In the genomic region with DNA sequence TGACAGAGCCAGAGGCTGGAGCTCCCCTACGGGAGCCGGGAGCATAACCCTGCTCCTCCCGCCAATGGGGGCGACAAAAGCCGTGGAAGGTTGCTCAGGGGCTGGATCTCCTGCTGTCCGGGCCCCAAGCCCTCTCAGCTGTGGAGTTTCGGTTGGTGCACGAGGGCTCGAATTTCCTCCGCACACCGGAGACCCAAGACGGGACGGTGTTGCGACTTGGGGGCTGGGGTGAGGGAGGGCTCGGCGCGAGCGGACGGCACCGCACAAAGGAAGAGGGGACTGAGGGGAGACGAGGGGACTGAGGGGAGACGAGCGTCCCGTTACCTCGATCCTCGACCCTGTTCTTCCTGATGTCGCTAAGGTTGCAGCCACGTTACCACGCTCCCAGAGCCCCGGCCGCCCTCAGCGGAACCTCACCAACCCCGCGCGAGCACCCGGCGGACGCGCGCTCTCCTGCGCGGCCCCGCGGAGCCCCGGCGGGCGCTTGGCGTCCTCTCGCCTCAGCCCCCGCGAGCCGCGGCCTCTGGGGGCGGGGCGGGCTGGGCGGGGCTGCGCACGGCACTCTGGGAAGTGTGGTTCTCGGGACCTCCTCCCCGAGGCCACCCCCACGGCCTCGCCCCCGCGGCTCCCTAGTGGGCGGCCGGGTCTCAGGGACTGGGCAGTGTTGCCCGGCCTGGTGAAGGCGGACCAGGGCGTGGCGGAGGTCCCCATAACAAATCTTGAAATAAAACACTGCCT, we compare ENCODE assay signal across 1 cellular context.
TF ChIP-seq lines count a peak whose summit lies in the region.

A gene (minus strand): TSS at position 525 of the 738 bp plus-strand sequence. CDS start 25,079 bp downstream, outside the sequence.

TF ChIP-seq in HepG2, 621 proteins besides CTCF, POLR2A, EP300 and RAD21 (continued from another document and continues in another):
- TF ChIP-seq, protein P1, sequence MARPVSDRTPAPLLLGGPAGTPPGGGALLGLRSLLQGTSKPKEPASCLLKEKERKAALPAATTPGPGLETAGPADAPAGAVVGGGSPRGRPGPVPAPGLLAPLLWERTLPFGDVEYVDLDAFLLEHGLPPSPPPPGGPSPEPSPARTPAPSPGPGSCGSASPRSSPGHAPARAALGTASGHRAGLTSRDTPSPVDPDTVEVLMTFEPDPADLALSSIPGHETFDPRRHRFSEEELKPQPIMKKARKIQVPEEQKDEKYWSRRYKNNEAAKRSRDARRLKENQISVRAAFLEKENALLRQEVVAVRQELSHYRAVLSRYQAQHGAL (CRISPR knock-in tag; IDR thresholded peaks at IDR 0.05; ENCODE audit: not compliant biosample characterization) = no peak
- TF ChIP-seq ARNT2 (CRISPR knock-in tag; IDR thresholded peaks at IDR 0.05; ENCODE audit: low read depth) (no peak), ZNF562 (CRISPR knock-in tag; IDR thresholded peaks at IDR 0.05; ENCODE audit: borderline replicate concordance) (no peak), NCOA2 (CRISPR knock-in tag; IDR thresholded peaks at IDR 0.05) (no peak), ZIK1 (CRISPR knock-in tag; IDR thresholded peaks at IDR 0.05; ENCODE audit: borderline replicate concordance, low read depth) (no peak), ZFP36L1 (CRISPR knock-in tag; IDR thresholded peaks at IDR 0.05) (no peak), ZNF382 (CRISPR knock-in tag; IDR thresholded peaks at IDR 0.05; ENCODE audit: borderline replicate concordance) (no peak), RBFOX2 (IDR thresholded peaks at IDR 0.05; ENCODE audit: low read depth, low read length) (peak; percentile 79), ZNF337 (CRISPR knock-in tag; IDR thresholded peaks at IDR 0.05; ENCODE audit: borderline replicate concordance, low read depth) (no peak), SUZ12 (IDR thresholded peaks at IDR 0.05; ENCODE audit: low read depth, low read length) (peak; percentile 38; the same call in 1 of the 2 replicates), THAP11 (CRISPR knock-in tag; IDR thresholded peaks at IDR 0.05) (peak; percentile 96), EEA1 (CRISPR knock-in tag; IDR thresholded peaks at IDR 0.05; ENCODE audit: borderline replicate concordance) (0 out of 2 replicates have a peak, but pooled peaks have one; percentile 29), SOX13 (IDR thresholded peaks at IDR 0.05) (no peak), SOX13 (CRISPR knock-in tag; conservative IDR thresholded peaks at IDR 0.05 in 1 of 2, IDR thresholded peaks at IDR 0.05 in 1 of 2) (no peak; a peak in 1 of 4 replicates), MAFF (IDR thresholded peaks at IDR 0.05; ENCODE audit: low read depth, low read length) (no peak), FOXK1 (CRISPR knock-in tag; IDR thresholded peaks at IDR 0.05; ENCODE audit: borderline replicate concordance, low read depth) (no peak), KAT8 (CRISPR knock-in tag; IDR thresholded peaks at IDR 0.05) (peak; percentile 23; the same call in 1 of the 2 replicates), RARA (CRISPR knock-in tag; IDR thresholded peaks at IDR 0.05) (no peak), NCOA1 (CRISPR knock-in tag; IDR thresholded peaks at IDR 0.05) (no peak), TAF1 (CRISPR knock-in tag; IDR thresholded peaks at IDR 0.05) (peak; percentile 80), CREM (IDR thresholded peaks at IDR 0.05) (no peak), CREM (CRISPR knock-in tag; IDR thresholded peaks at IDR 0.05) (no peak), SRSF4 (IDR thresholded peaks at IDR 0.05; ENCODE audit: low read depth, low read length, poor library complexity, severe bottlenecking) (no peak), REL (CRISPR knock-in tag; conservative IDR thresholded peaks at IDR 0.05) (no peak), ZNF331 (CRISPR knock-in tag; IDR thresholded peaks at IDR 0.05) (no peak), ZNF563 (CRISPR knock-in tag; IDR thresholded peaks at IDR 0.05) (peak; percentile 89; the same call in 1 of the 2 replicates), RCOR2 (CRISPR knock-in tag; IDR thresholded peaks at IDR 0.05) (no peak), PHF8 (CRISPR knock-in tag; IDR thresholded peaks at IDR 0.05) (peak; percentile 78), NFKB2 (CRISPR knock-in tag; IDR thresholded peaks at IDR 0.05; ENCODE audit: borderline replicate concordance) (0 out of 2 replicates have a peak, but pooled peaks have one; percentile 24), MED13 (CRISPR knock-in tag; IDR thresholded peaks at IDR 0.05) (no peak), CEBPB (IDR thresholded peaks at IDR 0.05; ENCODE audit: borderline replicate concordance, low read depth, low read length) (no peak), GPN1 (CRISPR knock-in tag; IDR thresholded peaks at IDR 0.05; ENCODE audit: borderline replicate concordance) (0 out of 2 replicates have a peak, but pooled peaks have one; percentile 53), KLF11 (CRISPR knock-in tag; IDR thresholded peaks at IDR 0.05) (no peak), ZNF776 (CRISPR knock-in tag; IDR thresholded peaks at IDR 0.05) (peak; percentile 65; the same call in 1 of the 2 replicates), YEATS4 (CRISPR knock-in tag; IDR thresholded peaks at IDR 0.05; ENCODE audit: borderline replicate concordance) (peak; percentile 40; the same call in 1 of the 2 replicates)
- TF ChIP-seq, protein P2, sequence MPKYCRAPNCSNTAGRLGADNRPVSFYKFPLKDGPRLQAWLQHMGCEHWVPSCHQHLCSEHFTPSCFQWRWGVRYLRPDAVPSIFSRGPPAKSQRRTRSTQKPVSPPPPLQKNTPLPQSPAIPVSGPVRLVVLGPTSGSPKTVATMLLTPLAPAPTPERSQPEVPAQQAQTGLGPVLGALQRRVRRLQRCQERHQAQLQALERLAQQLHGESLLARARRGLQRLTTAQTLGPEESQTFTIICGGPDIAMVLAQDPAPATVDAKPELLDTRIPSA (CRISPR knock-in tag; IDR thresholded peaks at IDR 0.05; ENCODE audit: borderline replicate concordance) = no peak
- TF ChIP-seq, protein P3, sequence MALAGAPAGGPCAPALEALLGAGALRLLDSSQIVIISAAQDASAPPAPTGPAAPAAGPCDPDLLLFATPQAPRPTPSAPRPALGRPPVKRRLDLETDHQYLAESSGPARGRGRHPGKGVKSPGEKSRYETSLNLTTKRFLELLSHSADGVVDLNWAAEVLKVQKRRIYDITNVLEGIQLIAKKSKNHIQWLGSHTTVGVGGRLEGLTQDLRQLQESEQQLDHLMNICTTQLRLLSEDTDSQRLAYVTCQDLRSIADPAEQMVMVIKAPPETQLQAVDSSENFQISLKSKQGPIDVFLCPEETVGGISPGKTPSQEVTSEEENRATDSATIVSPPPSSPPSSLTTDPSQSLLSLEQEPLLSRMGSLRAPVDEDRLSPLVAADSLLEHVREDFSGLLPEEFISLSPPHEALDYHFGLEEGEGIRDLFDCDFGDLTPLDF (CRISPR knock-in tag; IDR thresholded peaks at IDR 0.05) = no peak
- TF ChIP-seq, protein P4, sequence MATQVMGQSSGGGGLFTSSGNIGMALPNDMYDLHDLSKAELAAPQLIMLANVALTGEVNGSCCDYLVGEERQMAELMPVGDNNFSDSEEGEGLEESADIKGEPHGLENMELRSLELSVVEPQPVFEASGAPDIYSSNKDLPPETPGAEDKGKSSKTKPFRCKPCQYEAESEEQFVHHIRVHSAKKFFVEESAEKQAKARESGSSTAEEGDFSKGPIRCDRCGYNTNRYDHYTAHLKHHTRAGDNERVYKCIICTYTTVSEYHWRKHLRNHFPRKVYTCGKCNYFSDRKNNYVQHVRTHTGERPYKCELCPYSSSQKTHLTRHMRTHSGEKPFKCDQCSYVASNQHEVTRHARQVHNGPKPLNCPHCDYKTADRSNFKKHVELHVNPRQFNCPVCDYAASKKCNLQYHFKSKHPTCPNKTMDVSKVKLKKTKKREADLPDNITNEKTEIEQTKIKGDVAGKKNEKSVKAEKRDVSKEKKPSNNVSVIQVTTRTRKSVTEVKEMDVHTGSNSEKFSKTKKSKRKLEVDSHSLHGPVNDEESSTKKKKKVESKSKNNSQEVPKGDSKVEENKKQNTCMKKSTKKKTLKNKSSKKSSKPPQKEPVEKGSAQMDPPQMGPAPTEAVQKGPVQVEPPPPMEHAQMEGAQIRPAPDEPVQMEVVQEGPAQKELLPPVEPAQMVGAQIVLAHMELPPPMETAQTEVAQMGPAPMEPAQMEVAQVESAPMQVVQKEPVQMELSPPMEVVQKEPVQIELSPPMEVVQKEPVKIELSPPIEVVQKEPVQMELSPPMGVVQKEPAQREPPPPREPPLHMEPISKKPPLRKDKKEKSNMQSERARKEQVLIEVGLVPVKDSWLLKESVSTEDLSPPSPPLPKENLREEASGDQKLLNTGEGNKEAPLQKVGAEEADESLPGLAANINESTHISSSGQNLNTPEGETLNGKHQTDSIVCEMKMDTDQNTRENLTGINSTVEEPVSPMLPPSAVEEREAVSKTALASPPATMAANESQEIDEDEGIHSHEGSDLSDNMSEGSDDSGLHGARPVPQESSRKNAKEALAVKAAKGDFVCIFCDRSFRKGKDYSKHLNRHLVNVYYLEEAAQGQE (IDR thresholded peaks at IDR 0.05; ENCODE audit: borderline replicate concordance in 1 of 2, low read depth in 1 of 2, low read length in 2 of 2) = no peak
- TF ChIP-seq, protein P5, sequence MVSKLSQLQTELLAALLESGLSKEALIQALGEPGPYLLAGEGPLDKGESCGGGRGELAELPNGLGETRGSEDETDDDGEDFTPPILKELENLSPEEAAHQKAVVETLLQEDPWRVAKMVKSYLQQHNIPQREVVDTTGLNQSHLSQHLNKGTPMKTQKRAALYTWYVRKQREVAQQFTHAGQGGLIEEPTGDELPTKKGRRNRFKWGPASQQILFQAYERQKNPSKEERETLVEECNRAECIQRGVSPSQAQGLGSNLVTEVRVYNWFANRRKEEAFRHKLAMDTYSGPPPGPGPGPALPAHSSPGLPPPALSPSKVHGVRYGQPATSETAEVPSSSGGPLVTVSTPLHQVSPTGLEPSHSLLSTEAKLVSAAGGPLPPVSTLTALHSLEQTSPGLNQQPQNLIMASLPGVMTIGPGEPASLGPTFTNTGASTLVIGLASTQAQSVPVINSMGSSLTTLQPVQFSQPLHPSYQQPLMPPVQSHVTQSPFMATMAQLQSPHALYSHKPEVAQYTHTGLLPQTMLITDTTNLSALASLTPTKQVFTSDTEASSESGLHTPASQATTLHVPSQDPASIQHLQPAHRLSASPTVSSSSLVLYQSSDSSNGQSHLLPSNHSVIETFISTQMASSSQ (IDR thresholded peaks at IDR 0.05; ENCODE audit: low read depth) = no peak
- TF ChIP-seq, protein P5 (CRISPR knock-in tag; IDR thresholded peaks at IDR 0.05; ENCODE audit: borderline replicate concordance) = no peak; the same call in 1 of the 2 replicates
- TF ChIP-seq, protein P6, sequence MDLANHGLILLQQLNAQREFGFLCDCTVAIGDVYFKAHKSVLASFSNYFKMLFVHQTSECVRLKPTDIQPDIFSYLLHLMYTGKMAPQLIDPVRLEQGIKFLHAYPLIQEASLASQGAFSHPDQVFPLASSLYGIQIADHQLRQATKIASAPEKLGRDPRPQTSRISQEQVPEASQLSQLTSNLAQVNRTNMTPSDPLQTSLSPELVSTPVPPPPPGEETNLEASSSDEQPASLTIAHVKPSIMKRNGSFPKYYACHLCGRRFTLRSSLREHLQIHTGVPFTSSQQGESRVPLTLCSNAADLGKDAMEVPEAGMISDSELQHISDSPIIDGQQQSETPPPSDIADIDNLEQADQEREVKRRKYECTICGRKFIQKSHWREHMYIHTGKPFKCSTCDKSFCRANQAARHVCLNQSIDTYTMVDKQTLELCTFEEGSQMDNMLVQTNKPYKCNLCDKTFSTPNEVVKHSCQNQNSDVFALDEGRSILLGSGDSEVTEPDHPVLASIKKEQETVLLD (CRISPR knock-in tag; IDR thresholded peaks at IDR 0.05; ENCODE audit: low read depth) = no peak
- TF ChIP-seq, protein P7, sequence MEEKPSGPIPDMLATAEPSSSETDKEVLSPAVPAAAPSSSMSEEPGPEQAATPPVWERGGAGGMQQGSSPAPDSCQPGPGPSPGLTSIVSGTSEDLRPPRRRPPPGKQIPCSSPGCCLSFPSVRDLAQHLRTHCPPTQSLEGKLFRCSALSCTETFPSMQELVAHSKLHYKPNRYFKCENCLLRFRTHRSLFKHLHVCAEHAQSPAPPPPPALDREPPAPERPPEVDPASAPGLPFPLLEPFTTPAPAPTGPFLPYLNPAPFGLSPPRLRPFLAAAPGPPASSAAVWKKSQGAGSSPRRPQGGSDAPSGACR (CRISPR knock-in tag; IDR thresholded peaks at IDR 0.05) = no peak
- TF ChIP-seq, protein P8, sequence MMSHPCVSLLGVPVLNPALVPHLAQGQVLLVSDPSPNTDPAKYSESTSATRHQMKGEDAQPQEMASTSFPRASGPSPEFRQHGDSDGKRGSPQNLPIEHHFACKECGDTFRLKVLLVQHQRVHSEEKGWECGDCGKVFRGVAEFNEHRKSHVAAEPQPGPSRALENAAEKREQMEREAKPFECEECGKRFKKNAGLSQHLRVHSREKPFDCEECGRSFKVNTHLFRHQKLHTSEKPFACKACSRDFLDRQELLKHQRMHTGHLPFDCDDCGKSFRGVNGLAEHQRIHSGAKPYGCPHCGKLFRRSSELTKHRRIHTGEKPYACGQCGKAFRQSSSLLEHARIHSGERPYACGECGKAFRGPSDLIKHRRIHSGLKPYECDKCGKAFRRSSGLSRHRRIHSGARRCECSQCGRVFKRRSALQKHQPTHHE (CRISPR knock-in tag; IDR thresholded peaks at IDR 0.05; ENCODE audit: borderline replicate concordance) = no peak; the same call in 1 of the 2 replicates
- TF ChIP-seq, protein P9, sequence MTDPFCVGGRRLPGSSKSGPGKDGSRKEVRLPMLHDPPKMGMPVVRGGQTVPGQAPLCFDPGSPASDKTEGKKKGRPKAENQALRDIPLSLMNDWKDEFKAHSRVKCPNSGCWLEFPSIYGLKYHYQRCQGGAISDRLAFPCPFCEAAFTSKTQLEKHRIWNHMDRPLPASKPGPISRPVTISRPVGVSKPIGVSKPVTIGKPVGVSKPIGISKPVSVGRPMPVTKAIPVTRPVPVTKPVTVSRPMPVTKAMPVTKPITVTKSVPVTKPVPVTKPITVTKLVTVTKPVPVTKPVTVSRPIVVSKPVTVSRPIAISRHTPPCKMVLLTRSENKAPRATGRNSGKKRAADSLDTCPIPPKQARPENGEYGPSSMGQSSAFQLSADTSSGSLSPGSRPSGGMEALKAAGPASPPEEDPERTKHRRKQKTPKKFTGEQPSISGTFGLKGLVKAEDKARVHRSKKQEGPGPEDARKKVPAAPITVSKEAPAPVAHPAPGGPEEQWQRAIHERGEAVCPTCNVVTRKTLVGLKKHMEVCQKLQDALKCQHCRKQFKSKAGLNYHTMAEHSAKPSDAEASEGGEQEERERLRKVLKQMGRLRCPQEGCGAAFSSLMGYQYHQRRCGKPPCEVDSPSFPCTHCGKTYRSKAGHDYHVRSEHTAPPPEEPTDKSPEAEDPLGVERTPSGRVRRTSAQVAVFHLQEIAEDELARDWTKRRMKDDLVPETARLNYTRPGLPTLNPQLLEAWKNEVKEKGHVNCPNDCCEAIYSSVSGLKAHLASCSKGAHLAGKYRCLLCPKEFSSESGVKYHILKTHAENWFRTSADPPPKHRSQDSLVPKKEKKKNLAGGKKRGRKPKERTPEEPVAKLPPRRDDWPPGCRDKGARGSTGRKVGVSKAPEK (CRISPR knock-in tag; IDR thresholded peaks at IDR 0.05; ENCODE audit: borderline replicate concordance) = no peak
